In genomic region chr7:108402865-108403264, GRCh38 we compare ENCODE assay signal across 1 cellular context.
TF ChIP-seq lines count a peak whose summit lies in the region.

No MANE protein-coding gene starts in this region.

TF ChIP-seq in HEK293, 187 proteins besides CTCF, POLR2A, EP300 and RAD21 (continued from another document):
- TF ChIP-seq ZNF518A (tag by site-specific recombination; conservative IDR thresholded peaks at IDR 0.05; ENCODE audit: low read depth) (no peak), PBX3 (CRISPR knock-in tag; IDR thresholded peaks at IDR 0.05) (no peak), ZNF280C (tag by site-specific recombination; IDR thresholded peaks at IDR 0.05) (no peak), ZNF239 (tag by site-specific recombination; IDR thresholded peaks at IDR 0.05) (no peak), ZNF560 (tag by site-specific recombination; IDR thresholded peaks at IDR 0.05; ENCODE audit: borderline replicate concordance) (no peak), ZNF302 (tag by site-specific recombination; IDR thresholded peaks at IDR 0.05; ENCODE audit: low read depth) (no peak), BCL11A (tag by site-specific recombination; IDR thresholded peaks at IDR 0.05; ENCODE audit: low read depth) (0 out of 2 replicates have a peak, but pooled peaks have one; percentile 46), FEZF1 (tag by site-specific recombination; IDR thresholded peaks at IDR 0.05) (peak; percentile 79), KLF7 (tag by site-specific recombination; IDR thresholded peaks at IDR 0.05; ENCODE audit: borderline replicate concordance) (no peak), BCL11B (tag by site-specific recombination; IDR thresholded peaks at IDR 0.05; ENCODE audit: low read depth) (no peak), ZNF292 (tag by site-specific recombination; IDR thresholded peaks at IDR 0.05; ENCODE audit: borderline replicate concordance, low read depth) (no peak), ZNF629 (tag by site-specific recombination; IDR thresholded peaks at IDR 0.05) (no peak), ZNF585B (tag by site-specific recombination; IDR thresholded peaks at IDR 0.05) (no peak), ZNF132 (tag by site-specific recombination; IDR thresholded peaks at IDR 0.05; ENCODE audit: borderline replicate concordance) (no peak), ZBTB17 (tag by site-specific recombination; IDR thresholded peaks at IDR 0.05) (peak; percentile 20; the same call in 1 of the 2 replicates), ZNF549 (tag by site-specific recombination; IDR thresholded peaks at IDR 0.05) (no peak), OSR2 (tag by site-specific recombination; IDR thresholded peaks at IDR 0.05) (no peak), ZNF26 (tag by site-specific recombination; IDR thresholded peaks at IDR 0.05) (no peak), ZSCAN5A (tag by site-specific recombination; IDR thresholded peaks at IDR 0.05) (no peak), ZNF366 (tag by site-specific recombination; conservative IDR thresholded peaks at IDR 0.05) (peak; percentile 20; the same call in 1 of the 2 replicates), ZNF514 (tag by site-specific recombination; IDR thresholded peaks at IDR 0.05) (no peak), ZFP69B (tag by site-specific recombination; IDR thresholded peaks at IDR 0.05) (no peak), BCL6B (tag by site-specific recombination; IDR thresholded peaks at IDR 0.05) (no peak), PRDM1 (tag by site-specific recombination; IDR thresholded peaks at IDR 0.05) (peak; percentile 40; the same call in 1 of the 2 replicates), ZBTB10 (tag by site-specific recombination; IDR thresholded peaks at IDR 0.05) (no peak), ZNF707 (tag by site-specific recombination; IDR thresholded peaks at IDR 0.05) (no peak), ZBTB8A (tag by site-specific recombination; IDR thresholded peaks at IDR 0.05) (peak; percentile 26; the same call in 1 of the 2 replicates), TRIM28 (IDR thresholded peaks at IDR 0.05; ENCODE audit: borderline replicate concordance, low read length) (no peak), ZSCAN30 (tag by site-specific recombination; IDR thresholded peaks at IDR 0.05) (no peak), TSHZ1 (tag by site-specific recombination; IDR thresholded peaks at IDR 0.05; ENCODE audit: borderline replicate concordance) (0 out of 2 replicates have a peak, but pooled peaks have one; percentile 36), ZNF660 (tag by site-specific recombination; IDR thresholded peaks at IDR 0.05) (0 out of 2 replicates have a peak, but pooled peaks have one; percentile 33), ZNF426 (tag by site-specific recombination; IDR thresholded peaks at IDR 0.05) (no peak)
